ENCODE assay signal across 8 cellular contexts in genomic region chr2:86441789-86442641, GRCh38. TPM values are rescaled to one million over a fixed set of nuclear protein-coding genes. Genes with fewer than 3 reads are reported as not detected.
A peak's percentile ranks its signal among the peaks of the same experiment; 100 is the strongest.
DNase-seq lines count a peak whose midpoint lies in the region; ATAC-seq and TF ChIP-seq lines count a peak whose summit lies in the region.

No MANE protein-coding gene starts in this region.

- BruUV-seq in PC-3 (replicated peaks; lab: Mats Ljungman, UMichigan): TSS peak; percentile 36

- peak overlapping the region; percentile 52 for H3K9ac ChIP-seq in PC-3 (ENCODE audit: low read length)

- H3K27me3 ChIP-seq in PC-3 (ENCODE audit: low read length): no peaks in the 10 kb centered on the region
- H3K27me3 ChIP-seq in naive thymus-derived CD4-positive, alpha-beta T cell (ENCODE audit: control insufficient read depth in 2 of 2, insufficient read depth in 2 of 2, low read length in 2 of 2): no peaks in the 10 kb centered on the region

- peaks cover 48% of the 10 kb centered on the region for H4K20me1 ChIP-seq in PC-3 (ENCODE audit: low read length)

- H3K9me3 Mint-ChIP-seq in naive thymus-derived CD4-positive, alpha-beta T cell: peaks cover 3 to 40% (median 21%) of the 10 kb centered on the region in 11 donors
- peaks cover 11% of the 10 kb centered on the region for H3K9me3 Mint-ChIP-seq in stimulated activated memory B cell treated with anti-CD40 and anti-IgM and Interleukin-4, amounts not matched to agents 10 μg/mL and 1 μg/mL and 100 μg/mL, for 72 hours

- H3K27me3 Mint-ChIP-seq in naive thymus-derived CD4-positive, alpha-beta T cell: peaks cover 0 to 4% (median 0%) of the 10 kb centered on the region in 5 donors
- H3K27me3 Mint-ChIP-seq in stimulated activated memory B cell treated with anti-CD40 and anti-IgM and Interleukin-4, amounts not matched to agents 10 μg/mL and 1 μg/mL and 100 μg/mL, for 72 hours: no peaks in the 10 kb centered on the region

- H3K4me3 ChIP-seq in PC-3 (ENCODE audit: low read length): peak overlapping the region; percentile 81
- H3K4me3 ChIP-seq in naive thymus-derived CD4-positive, alpha-beta T cell (ENCODE audit: low read length): peak overlapping the region; percentile 88

- no peaks in the 10 kb centered on the region for H3F3A ChIP-seq in PC-3 (ENCODE audit: low read length, unreplicated experiment)

- peak overlapping the region; percentile 92 to 99 (median 97) for H3K4me3 Mint-ChIP-seq in naive thymus-derived CD4-positive, alpha-beta T cell
- peak overlapping the region; percentile 86 for H3K4me3 Mint-ChIP-seq in stimulated activated memory B cell treated with anti-CD40 and anti-IgM and Interleukin-4, amounts not matched to agents 10 μg/mL and 1 μg/mL and 100 μg/mL, for 72 hours

- peaks cover 14 to 54% (median 41%) of the 10 kb centered on the region in 5 donors for H3K36me3 Mint-ChIP-seq in naive thymus-derived CD4-positive, alpha-beta T cell
- peaks cover 41% of the 10 kb centered on the region for H3K36me3 Mint-ChIP-seq in stimulated activated memory B cell treated with anti-CD40 and anti-IgM and Interleukin-4, amounts not matched to agents 10 μg/mL and 1 μg/mL and 100 μg/mL, for 72 hours

- peaks cover 53% of the 10 kb centered on the region for H3K79me2 ChIP-seq in PC-3 (ENCODE audit: low read length)

- peaks cover 21% of the 10 kb centered on the region for H3K9me3 ChIP-seq in PC-3 (ENCODE audit: low read length)
- peaks cover 0 to 9% (median 8%) of the 10 kb centered on the region in 3 experiments for H3K9me3 ChIP-seq in naive thymus-derived CD4-positive, alpha-beta T cell (ENCODE audit: control insufficient read depth in 2 of 3, low read length in 3 of 3)

- peak; percentile 49 for DNase-seq in NCI-H1092 treated with DMSO at 0.1 percent for 48 hours (lab: John Stamatoyannopoulos, UW)
- no peak for DNase-seq in NCI-H1092 (lab: John Stamatoyannopoulos, UW)
- DNase-seq in PC-3: peak; percentile 43
- DNase-seq in activated T-helper 1 cell treated with Interleukin-2 at 50 U/mL for 16 hours (ENCODE audit: low read depth): peak; percentile 64
- DNase-seq in fibroblast of gingiva (ENCODE audit: low read depth): peak; percentile 65
- DNase-seq in naive thymus-derived CD4-positive, alpha-beta T cell: peak; percentile 50 to 81 (median 76)

- H3K4me1 ChIP-seq in PC-3 (ENCODE audit: insufficient read depth, low read length): peaks cover 34% of the 10 kb centered on the region
- H3K4me1 ChIP-seq in naive thymus-derived CD4-positive, alpha-beta T cell (ENCODE audit: control insufficient read depth in 2 of 2, insufficient read depth in 2 of 2, low read length in 2 of 2): peaks cover 39 to 44% of the 10 kb centered on the region in 2 donors

- TF ChIP-seq CTCF in PC-3 (conservative IDR thresholded peaks at IDR 0.05; ENCODE audit: low read depth, low read length): no peak

- peak; percentile 23 for ATAC-seq in HG03064 (IDR thresholded peaks at IDR 0.05; ENCODE audit: low read depth, unreplicated experiment)
- peak; percentile 7 for ATAC-seq in PC-3
- peak; percentile 21 for ATAC-seq in naive thymus-derived CD4-positive, alpha-beta T cell
- peak; percentile 25 for ATAC-seq in stimulated activated memory B cell treated with anti-CD40 and anti-IgM and Interleukin-4, amounts not matched to agents 10 μg/mL and 1 μg/mL and 100 μg/mL, for 72 hours

- H2AFZ ChIP-seq in PC-3 (ENCODE audit: low read length): peak overlapping the region; percentile 46

- no peak overlapping the region for H3K27ac ChIP-seq in PC-3 (ENCODE audit: low read length)
- peak overlapping the region; percentile 78 for H3K27ac ChIP-seq in naive thymus-derived CD4-positive, alpha-beta T cell (ENCODE audit: low read depth, low read length)

- POLR2A ChIA-PET in PC-3 (lab: Charles Lee; ENCODE audit: unreplicated experiment): interaction anchor here (0.6 to 1.0 kb wide), 4 partner anchors 12 to 75 kb away, joined by 3 to 12 read pairs (median 6); no protein-coding TSS in a partner anchor
- POLR2A ChIA-PET in naive thymus-derived CD4-positive, alpha-beta T cell (lab: Charles Lee): interaction anchor here (0.7 to 5.1 kb wide), 43 partner anchors 7 to 1115 kb away, joined by 3 to 97 read pairs (median 4); partner anchors contain the start of genes CHMP3, IMMT, MRPL35 and POLR1A

- no peaks in the 10 kb centered on the region for H3K9me2 ChIP-seq in PC-3 (replicated peaks; ENCODE audit: low read length)

- H3K27ac Mint-ChIP-seq in naive thymus-derived CD4-positive, alpha-beta T cell: peak overlapping the region; percentile 94 to 99 (median 98)
- peak overlapping the region; percentile 94 for H3K27ac Mint-ChIP-seq in stimulated activated memory B cell treated with anti-CD40 and anti-IgM and Interleukin-4, amounts not matched to agents 10 μg/mL and 1 μg/mL and 100 μg/mL, for 72 hours

- H3K36me3 ChIP-seq in PC-3 (ENCODE audit: low read depth, low read length): peaks cover 47% of the 10 kb centered on the region
- peaks cover 0 to 10% (median 8%) of the 10 kb centered on the region in 3 experiments for H3K36me3 ChIP-seq in naive thymus-derived CD4-positive, alpha-beta T cell (ENCODE audit: control insufficient read depth in 2 of 3, insufficient read depth in 3 of 3, low read length in 3 of 3)

- peaks cover 39 to 59% (median 55%) of the 10 kb centered on the region in 7 donors for H3K4me1 Mint-ChIP-seq in naive thymus-derived CD4-positive, alpha-beta T cell
- H3K4me1 Mint-ChIP-seq in stimulated activated memory B cell treated with anti-CD40 and anti-IgM and Interleukin-4, amounts not matched to agents 10 μg/mL and 1 μg/mL and 100 μg/mL, for 72 hours: peaks cover 32% of the 10 kb centered on the region

- intact Hi-C loops in PC-3 (cut with micrococcal nuclease): loop anchor here (2.0 to 5.0 kb wide), 7 partner anchors 35 to 335 kb away; partner anchors contain the start of genes CHMP3, IMMT, POLR1A and PTCD3
- intact Hi-C loops in naive thymus-derived CD4-positive, alpha-beta T cell (cut with micrococcal nuclease): loop anchor here (1.0 to 10.0 kb wide), 20 partner anchors 26 to 1115 kb away; partner anchors contain the start of genes CHMP3 (in 2 of the 2), IMMT (in 2 of the 2), MRPL35 (in 2 of the 2) and USP39 (in 2 of the 2)

- CTCF ChIA-PET in PC-3 (lab: Charles Lee): interaction anchor here (0.7 kb wide), 2 partner anchors 30 to 119 kb away, joined by 5 to 6 read pairs; no protein-coding TSS in a partner anchor
- CTCF ChIA-PET in naive thymus-derived CD4-positive, alpha-beta T cell (lab: Charles Lee): interaction anchor here (0.8 to 1.7 kb wide), 7 partner anchors 26 to 220 kb away, joined by 3 to 11 read pairs (median 3); no protein-coding TSS in a partner anchor

- peak overlapping the region; percentile 98 for H3K4me2 ChIP-seq in PC-3 (ENCODE audit: low read length)

RNA-seq across cellular contexts. Expression of gene KDM3A, which starts 0.8 kb away (rescaled TPM):
- 32.2 and 59.6 TPM in 2 replicates for total RNA-seq in PC-3 (2014; rRNA removed)
- total RNA-seq in naive thymus-derived CD4-positive, alpha-beta T cell: 100 to 1,000 TPM; 132 to 191 (median 169) TPM
- 10 to 100 TPM; 17.7 to 50.7 TPM for polyA plus RNA-seq in naive thymus-derived CD4-positive, alpha-beta T cell
